8 cellular contexts compared by ENCODE assay signal in the genomic region with DNA sequence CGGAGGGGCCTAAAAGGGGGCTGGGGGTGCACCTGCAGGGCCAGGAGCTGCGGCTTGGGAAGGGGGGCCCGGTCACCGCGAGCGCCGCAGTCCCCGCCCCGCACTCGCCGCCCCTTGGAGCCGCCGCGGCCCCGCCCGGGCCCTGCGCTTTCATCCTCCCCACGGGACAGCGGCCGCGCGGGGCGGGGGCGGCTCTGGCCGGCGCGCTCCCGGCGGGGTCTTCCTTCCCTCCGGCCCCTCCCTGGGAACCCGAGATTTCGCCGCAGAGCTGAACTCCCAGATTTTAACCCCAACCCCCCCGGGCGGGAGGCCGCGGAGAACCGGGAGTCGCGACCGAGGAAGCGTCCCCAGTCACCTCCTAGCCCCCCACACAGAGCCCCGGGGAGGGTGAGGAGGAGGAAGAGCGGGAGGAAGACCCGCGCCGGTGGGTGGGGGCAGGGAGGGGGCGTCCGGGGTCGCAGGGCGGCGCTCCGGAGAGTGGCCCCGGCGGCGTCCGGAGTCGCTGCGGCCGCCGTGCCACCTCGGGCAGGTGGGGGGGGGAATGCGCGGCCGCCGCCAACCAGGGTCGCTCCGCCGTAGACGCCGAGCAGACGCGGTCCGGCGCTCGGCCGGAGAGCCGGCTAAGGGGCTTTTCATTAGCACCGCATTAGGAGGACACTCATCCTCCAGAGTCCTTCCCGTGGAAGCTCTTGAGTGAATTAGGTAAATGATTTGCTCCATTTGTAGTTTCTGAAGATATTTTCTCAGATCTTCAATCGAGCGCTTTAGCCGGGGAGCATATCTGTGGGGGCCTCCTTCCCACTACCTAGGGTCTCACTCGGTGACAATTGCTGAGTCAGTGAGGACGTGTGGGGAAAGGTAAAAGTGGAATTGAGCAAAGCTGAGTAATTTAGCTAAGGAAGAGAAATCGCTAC. TPM values are rescaled to one million over a fixed set of nuclear protein-coding genes. Genes with fewer than 3 reads are reported as not detected.
A peak's percentile ranks its signal among the peaks of the same experiment; 100 is the strongest.
DNase-seq lines count a peak whose midpoint lies in the region; TF ChIP-seq lines count a peak whose summit lies in the region.

No MANE protein-coding gene starts in this region.

- H3K27me3 ChIP-seq in ascending aorta = no peaks in the 10 kb centered on the region

- no peaks in the 10 kb centered on the region for H3K36me3 ChIP-seq in ascending aorta

- H3K9me3 ChIP-seq in ascending aorta = no peaks in the 10 kb centered on the region

- peak overlapping the region; percentile 97 to 98 for H3K27ac ChIP-seq in ascending aorta

- peak overlapping the region; percentile 72 to 97 for H3K4me3 ChIP-seq in ascending aorta

- H3K4me1 ChIP-seq in ascending aorta = peaks cover 6 to 26% of the 10 kb centered on the region in 2 donors

- DNase-seq in DMS53 (lab: John Stamatoyannopoulos, UW) (peak; percentile 77), DMS53 treated with DMSO at 0.1 percent for 48 hours (lab: John Stamatoyannopoulos, UW; ENCODE audit: unreplicated experiment) (no peak), HT-29 (ENCODE audit: low spot score) (peak; percentile 26), ascending aorta (ENCODE audit: low spot score in 2 of 2) (peak in 1 of 2 donors; percentile 75), hepatic stellate cell (ENCODE audit: low spot score) (peak; percentile 36), putamen (ENCODE audit: low spot score) (peak; percentile 62), SW480 (ENCODE audit: low spot score) (no peak)
- DNase-seq in stimulated activated CD4-positive, alpha-beta T cell treated with anti-CD3 and anti-CD28 coated beads, Interleukin-2, amount 100 ng/mL, for 24 hours = no peak

- TF ChIP-seq CTCF in ascending aorta (IDR thresholded peaks at IDR 0.05) = no peak

- intact Hi-C loops in ascending aorta (cut with DNase I) = loop anchor here (1.0 to 10.0 kb wide), 8 partner anchors 87 to 802 kb away; a partner anchor contains a TSS

RNA-seq across cellular contexts. Expression of a gene that starts 31.6 kb away (rescaled TPM):
- total RNA-seq in HT-29 (2014; rRNA removed; shearing (Covaris generic)) = 12.3 and 15.9 TPM in 2 replicates
- total RNA-seq in ascending aorta = 52.0 TPM

Comparison
In these comparisons a context has a peak if more than half of its experiments do, and no peak if none do; other contexts are left out.
1. DNase-seq: peak in DMS53 (single experiment), HT-29 (single experiment), hepatic stellate cell (single experiment) and putamen (single experiment); none in DMS53 treated with DMSO at 0.1 percent for 48 hours (single experiment), stimulated activated CD4-positive, alpha-beta T cell treated with anti-CD3 and anti-CD28 coated beads, Interleukin-2, amount 100 ng/mL, for 24 hours (0 of 2) and SW480 (single experiment).